ENCODE assay signal across 8 cellular contexts in the genomic region with DNA sequence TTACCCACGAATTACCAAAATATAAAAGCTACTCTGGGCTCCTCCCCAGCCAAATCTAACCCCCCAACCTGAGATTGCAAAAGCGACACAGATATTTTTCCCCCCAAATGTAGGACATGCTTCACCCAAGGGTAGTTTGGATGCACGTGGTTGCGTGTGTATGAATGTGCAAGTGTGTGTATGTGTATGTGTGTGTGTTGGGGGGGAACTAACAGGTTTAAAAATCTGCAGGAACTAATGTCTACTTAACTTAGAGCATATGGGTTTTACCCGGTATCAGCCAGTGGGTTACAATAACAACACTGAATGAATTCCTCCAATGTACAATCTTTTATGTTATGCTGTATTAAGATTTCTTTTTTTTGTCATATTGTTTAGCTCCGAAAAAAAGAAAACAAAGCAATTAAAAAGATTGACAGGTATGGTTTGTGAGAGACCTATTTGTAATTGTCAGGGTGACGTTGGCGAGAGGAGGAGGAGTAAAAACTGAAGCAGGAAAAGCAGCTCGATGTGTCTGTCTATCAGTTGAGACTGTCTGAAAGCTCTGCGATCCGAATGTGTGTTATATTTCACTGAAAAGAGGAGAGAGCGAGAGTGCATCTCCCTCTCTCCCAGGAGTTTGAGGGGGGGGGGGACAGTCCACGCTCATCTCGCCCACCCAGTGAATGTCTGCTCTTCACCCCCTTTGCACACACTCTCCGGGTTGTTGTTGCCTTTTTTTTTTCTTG. TPM values are rescaled to one million over a fixed set of nuclear protein-coding genes. Genes with fewer than 3 reads are reported as not detected.
DNase-seq lines count a peak whose midpoint lies in the region; ATAC-seq and TF ChIP-seq lines count a peak whose summit lies in the region.

TSS of gene TSHZ1 (plus strand) at position 524 of the 728 bp plus-strand sequence. CDS start 1,080 bp downstream, outside the sequence.

- H3K36me3 ChIP-seq in BE2C (no peaks in the 10 kb centered on the region), kidney epithelial cell (ENCODE audit: control insufficient read depth, insufficient read depth, low read length) (no peaks in the 10 kb centered on the region)

- ATAC-seq in GM19035 (IDR thresholded peaks at IDR 0.05; ENCODE audit: unreplicated experiment) (peak; percentile 34), HG03342 (IDR thresholded peaks at IDR 0.05; ENCODE audit: unreplicated experiment) (peak; percentile 42)

- H3K27me3 ChIP-seq in BE2C: no peaks in the 10 kb centered on the region
- peaks cover 6% of the 10 kb centered on the region for H3K27me3 ChIP-seq in kidney epithelial cell (ENCODE audit: control insufficient read depth, insufficient read depth, low read length)

- DNase-seq in BE2C: peak; percentile 26
- DNase-seq in NCI-H2227 treated with DMSO at 0.1 percent for 48 hours (lab: John Stamatoyannopoulos, UW): peak; percentile 85
- DNase-seq in kidney epithelial cell (ENCODE audit: low read depth): peak; percentile 65
- peak in 2 of 3 donors; percentile 26 to 60 for DNase-seq in stimulated activated CD4-positive, alpha-beta T cell treated with anti-CD3 and anti-CD28 coated beads, Interleukin-12 subunit alpha, Interleukin-12 subunit beta, amount 100 ng/mL, for 48 hours (ENCODE audit: low read depth in 2 of 3, low spot score in 1 of 3)

- 0 out of 2 replicates have a peak, but pooled peaks cover 3% of the 10 kb centered on the region for H3K4me1 ChIP-seq in BE2C

- peak within 1 kb of the TSS; percentile 71 for H3K4me3 ChIP-seq in BE2C (ENCODE audit: low read depth, low read length)
- H3K4me3 ChIP-seq in kidney epithelial cell (ENCODE audit: low read depth, low read length): peak within 1 kb of the TSS; percentile 86

- no peaks in the 10 kb centered on the region for H3K9me3 ChIP-seq in BE2C

- TF ChIP-seq CTCF in BE2C (IDR thresholded peaks at IDR 0.05; ENCODE audit: low read depth, low read length): no peak
- no peak for TF ChIP-seq CTCF in VCaP (conservative IDR thresholded peaks at IDR 0.05)
- no peak for TF ChIP-seq CTCF in kidney epithelial cell (IDR thresholded peaks at IDR 0.05; ENCODE audit: insufficient read depth, low read length, poor library complexity, severe bottlenecking)

- peak within 1 kb of the TSS; percentile 97 for H3K27ac ChIP-seq in VCaP
- peak within 1 kb of the TSS; percentile 84 for H3K27ac ChIP-seq in cingulate gyrus (ENCODE audit: low read depth, low read length)

RNA-seq across cellular contexts. Expression of gene TSHZ1, which starts in this region (rescaled TPM):
- 10.4 TPM for polyA plus RNA-seq in BE2C (2012; ENCODE audit: insufficient read depth, insufficient read length, low read depth)
- total RNA-seq in kidney epithelial cell: 4.8 and 5.8 TPM in 2 replicates

Comparison
In these comparisons a context has a peak if more than half of its experiments do, and no peak if none do; other contexts are left out.
1. Peak in every context shown above with its lines: DNase-seq, ATAC-seq, H3K4me3 ChIP-seq and H3K27ac ChIP-seq.
2. DNase-seq: peak in every context shown above with its lines; median percentile 85 in NCI-H2227 treated with DMSO at 0.1 percent for 48 hours; 65 in kidney epithelial cell; 43 in stimulated activated CD4-positive, alpha-beta T cell treated with anti-CD3 and anti-CD28 coated beads, Interleukin-12 subunit alpha, Interleukin-12 subunit beta, amount 100 ng/mL, for 48 hours; 26 in BE2C.